ENCODE assay signal across 14 cellular contexts in genomic region chr2:107511970-107512789, GRCh38.
DNase-seq lines count a peak whose midpoint lies in the region; ATAC-seq lines count a peak whose summit lies in the region.
"Had no signal": no experiment of that assay in that cellular context is flagged by ENCODE, and none has a peak within 500 bp of the region (broad histone marks: within the 10 kb centered on the region; RNA-seq: fewer than 3 reads in every experiment).

No MANE protein-coding gene starts in this region.

- H3K4me3 Mint-ChIP-seq in activated CD4-positive, alpha-beta memory T cell treated with anti-CD3 and anti-CD28 coated beads for 36 hours: no peak overlapping the region

- intact Hi-C loops in activated CD4-positive, alpha-beta memory T cell treated with anti-CD3 and anti-CD28 coated beads for 36 hours (cut with micrococcal nuclease): no loop called here
- intact Hi-C loops in posterior vena cava (cut with DNase I): no loop called here

- CTCF ChIA-PET in activated CD4-positive, alpha-beta memory T cell treated with anti-CD3 and anti-CD28 coated beads for 36 hours (lab: Charles Lee): no interaction called here

- peaks cover 6% of the 10 kb centered on the region for H3K9me3 Mint-ChIP-seq in activated CD4-positive, alpha-beta memory T cell treated with anti-CD3 and anti-CD28 coated beads for 36 hours

- DNase-seq in DMS79 treated with DMSO at 0.1 percent for 48 hours (lab: John Stamatoyannopoulos, UW) (peak; percentile 97), NCI-H1436 (lab: John Stamatoyannopoulos, UW) (peak; percentile 50), NCI-H2196 (lab: John Stamatoyannopoulos, UW; ENCODE audit: unreplicated experiment) (peak; percentile 88), SHP77 treated with DMSO at 0.1 percent for 48 hours (lab: John Stamatoyannopoulos, UW) (peak; percentile 97), posterior vena cava (ENCODE audit: low spot score) (no peak), retina (no peak)
- DNase-seq in activated CD4-positive, alpha-beta memory T cell treated with anti-CD3 and anti-CD28 coated beads for 36 hours: no peak
- DNase-seq: C1 segment of cervical spinal cord, KG1, NCI-H1930, NCI-H82, SIG-M5 had no signal

- POLR2A ChIA-PET in activated CD4-positive, alpha-beta memory T cell treated with anti-CD3 and anti-CD28 coated beads for 36 hours (lab: Charles Lee): no interaction called here

- no peaks in the 10 kb centered on the region for H3K4me1 Mint-ChIP-seq in activated CD4-positive, alpha-beta memory T cell treated with anti-CD3 and anti-CD28 coated beads for 36 hours (ENCODE audit: low read depth)

- no peaks in the 10 kb centered on the region for H3K27me3 Mint-ChIP-seq in activated CD4-positive, alpha-beta memory T cell treated with anti-CD3 and anti-CD28 coated beads for 36 hours

- no peak for ATAC-seq in HG02759 (IDR thresholded peaks at IDR 0.05; ENCODE audit: unreplicated experiment)
- ATAC-seq: HepG2 had no signal

- no peaks in the 10 kb centered on the region for H3K36me3 Mint-ChIP-seq in activated CD4-positive, alpha-beta memory T cell treated with anti-CD3 and anti-CD28 coated beads for 36 hours

- no peak overlapping the region for H3K27ac Mint-ChIP-seq in activated CD4-positive, alpha-beta memory T cell treated with anti-CD3 and anti-CD28 coated beads for 36 hours

Comparison
In these comparisons a context has a peak if more than half of its experiments do, and no peak if none do; other contexts are left out.
1. DNase-seq: peak in DMS79 treated with DMSO at 0.1 percent for 48 hours (single experiment), NCI-H1436 (single experiment), NCI-H2196 (single experiment) and SHP77 treated with DMSO at 0.1 percent for 48 hours (single experiment); none in activated CD4-positive, alpha-beta memory T cell treated with anti-CD3 and anti-CD28 coated beads for 36 hours (single experiment), posterior vena cava (single experiment) and retina (single experiment).